In genomic region chr12:68745904-68746571, GRCh38 we compare ENCODE assay signal across 8 cellular contexts. TPM values are rescaled to one million over a fixed set of nuclear protein-coding genes. Genes with fewer than 3 reads are reported as not detected.
A peak's percentile ranks its signal among the peaks of the same experiment; 100 is the strongest.
DNase-seq lines count a peak whose midpoint lies in the region; ATAC-seq and TF ChIP-seq lines count a peak whose summit lies in the region.

TSS of gene SLC35E3 (plus strand) at chr12:68746176. CDS start at chr12:68746378, 202 bp downstream.

- TF ChIP-seq EP300 in tibial nerve (IDR thresholded peaks at IDR 0.05), result peak; percentile 60 to 92

- H3K9ac ChIP-seq in parathyroid adenoma, result no peak within 1 kb of the TSS

- H3K9me3 ChIP-seq in parathyroid adenoma (ENCODE audit: control insufficient read depth, low read length), result no peaks in the 10 kb centered on the region
- H3K9me3 ChIP-seq in tibial nerve, result no peaks in the 10 kb centered on the region

- H3K79me2 ChIP-seq in parathyroid adenoma, result no peaks in the 10 kb centered on the region

- intact Hi-C loops in cardiac septum (cut with DNase I), result loop anchor here (2.0 kb wide), 1 partner anchor 63 kb away; the partner anchor contains the start of gene MDM2

- H3K36me3 ChIP-seq in parathyroid adenoma (ENCODE audit: control insufficient read depth, insufficient read depth, low read length) (no peaks in the 10 kb centered on the region), tibial nerve (peaks cover 0 to 17% (median 3%) of the 10 kb centered on the region in 3 donors)

- 0% methylated on average over 13 to 21 of the region's 52 CpGs for WGBS in tibial nerve, 2 donors

- DNase-seq in NCI-H1105 treated with DMSO at 0.1 percent for 48 hours (lab: John Stamatoyannopoulos, UW), result peak; percentile 96
- peak; percentile 81 for DNase-seq in SKM-1 treated with dmso at 0.1 percent for 144 hours (lab: John Stamatoyannopoulos, UW; ENCODE audit: unreplicated experiment)
- peak; percentile 81 for DNase-seq in activated naive CD8-positive, alpha-beta T cell treated with anti-CD3 and anti-CD28 coated beads, Interleukin-2, amount 50 U/mL, for 16 hours (ENCODE audit: low read depth, low spot score)
- DNase-seq in cardiac septum (ENCODE audit: low spot score), result peak; percentile 98
- peak; percentile 82 to 85 for DNase-seq in tibial nerve (ENCODE audit: low spot score in 2 of 2)

- H3K4me3 ChIP-seq in parathyroid adenoma (ENCODE audit: low read depth, low read length) (peak within 1 kb of the TSS; percentile 83), tibial nerve (peak within 1 kb of the TSS; percentile 56 to 93 (median 71))

- H3K27ac ChIP-seq in parathyroid adenoma (peak within 1 kb of the TSS; percentile 51), tibial nerve (peak within 1 kb of the TSS; percentile 22 to 89 (median 88))

- H2AFZ ChIP-seq in parathyroid adenoma, result peak within 1 kb of the TSS; percentile 97

- H3K27me3 ChIP-seq in parathyroid adenoma (ENCODE audit: control insufficient read depth, insufficient read depth, low read length) (no peaks in the 10 kb centered on the region), tibial nerve (no peaks in the 10 kb centered on the region)

- TF ChIP-seq POLR2A in GM10847 (IDR thresholded peaks at IDR 0.05; ENCODE audit: extremely low read depth, insufficient read length), result peak; percentile 65
- peak; percentile 82 to 83 for TF ChIP-seq POLR2A in tibial nerve (IDR thresholded peaks at IDR 0.05)

- H3K4me1 ChIP-seq in parathyroid adenoma, result peaks cover 6% of the 10 kb centered on the region
- H3K4me1 ChIP-seq in tibial nerve, result peaks cover 0 to 38% (median 15%) of the 10 kb centered on the region in 4 donors

- no peak for TF ChIP-seq CTCF in parathyroid adenoma (IDR thresholded peaks at IDR 0.05)
- peak in 1 of 5 experiments; percentile 14 for TF ChIP-seq CTCF in tibial nerve (IDR thresholded peaks at IDR 0.05)

- peak within 1 kb of the TSS; percentile 85 for H3K4me2 ChIP-seq in parathyroid adenoma (ENCODE audit: low read length)

- peak; percentile 99 for ATAC-seq in HG02642 (IDR thresholded peaks at IDR 0.05; ENCODE audit: poor library complexity, unreplicated experiment)

RNA-seq across cellular contexts. Expression of gene SLC35E3, which starts in this region (rescaled TPM):
- total RNA-seq in cardiac septum, result 6.2 TPM
- total RNA-seq in tibial nerve, result 10 to 100 TPM in 1 of 4 donors, 1 to 10 TPM in 3; 2.9 to 23.1 (median 3.6) TPM

Comparison
In these comparisons a context has a peak if more than half of its experiments do, and no peak if none do; other contexts are left out.
1. Peak in every context shown above with its lines: DNase-seq, ATAC-seq, H3K4me3 ChIP-seq and H3K27ac ChIP-seq.